ENCODE assay signal across 9 cellular contexts in the genomic region with DNA sequence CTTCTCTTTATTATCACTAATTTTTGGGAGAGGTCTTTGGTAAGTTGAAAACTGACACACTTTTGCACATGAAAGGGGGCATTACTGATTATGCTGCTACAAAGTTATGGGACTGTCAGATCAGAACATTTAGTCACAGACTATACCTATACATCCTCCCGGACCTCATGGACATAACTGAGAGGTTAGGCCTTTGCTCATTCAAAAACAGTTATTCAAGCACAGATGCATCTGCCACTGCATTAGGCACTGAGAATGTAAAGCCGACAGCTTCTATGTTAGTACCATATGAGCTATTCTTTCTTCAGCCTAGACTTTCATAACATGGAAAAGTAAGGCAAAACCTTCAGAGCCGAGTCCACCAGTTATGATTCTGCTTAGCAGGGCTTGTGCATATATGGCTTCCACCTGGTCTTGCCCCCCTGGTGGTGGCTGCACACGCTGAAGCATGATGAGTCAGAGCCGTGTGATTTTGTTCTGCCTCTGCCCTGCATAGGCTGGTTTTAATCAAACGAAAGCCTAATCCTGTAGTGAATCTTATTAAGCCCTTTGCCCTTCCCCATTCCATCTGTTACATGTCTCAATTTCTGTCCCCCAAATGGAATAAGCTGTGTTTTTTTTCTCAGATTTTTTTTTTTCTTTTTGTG. TPM values are rescaled to one million over a fixed set of nuclear protein-coding genes. Genes with fewer than 3 reads are reported as not detected.
A peak's percentile ranks its signal among the peaks of the same experiment; 100 is the strongest.
DNase-seq lines count a peak whose midpoint lies in the region; ATAC-seq and TF ChIP-seq lines count a peak whose summit lies in the region.
"Had no signal": no experiment of that assay in that cellular context is flagged by ENCODE, and none has a peak within 500 bp of the region (broad histone marks: within the 10 kb centered on the region; RNA-seq: fewer than 3 reads in every experiment).

No MANE protein-coding gene starts in this region.

- H3K9me3 ChIP-seq in CD4-positive, alpha-beta T cell (ENCODE audit: control insufficient read depth, low read length) = no peaks in the 10 kb centered on the region
- no peaks in the 10 kb centered on the region for H3K9me3 ChIP-seq in HCT116 (ENCODE audit: control insufficient read depth in 1 of 2, insufficient read depth in 1 of 2, low read depth in 1 of 2, low read length in 2 of 2)
- H3K9me3 ChIP-seq in OCI-LY1 (ENCODE audit: low read length) = no peaks in the 10 kb centered on the region
- H3K9me3 ChIP-seq in endodermal cell (ENCODE audit: control insufficient read depth, low read length) = no peaks in the 10 kb centered on the region

- no peaks in the 10 kb centered on the region for H4K20me1 ChIP-seq in HCT116 (ENCODE audit: insufficient read depth)
- H4K20me1 ChIP-seq in OCI-LY1 (ENCODE audit: insufficient read depth, low read length) = no peaks in the 10 kb centered on the region

- H3K79me2 ChIP-seq in HCT116 (ENCODE audit: insufficient read depth, low read length) (no peaks in the 10 kb centered on the region), OCI-LY1 (ENCODE audit: insufficient read depth, low read length) (no peaks in the 10 kb centered on the region)

- ATAC-seq in CD4-positive, alpha-beta T cell (ENCODE audit: poor library complexity) = peak; percentile 65
- peak; percentile 100 for ATAC-seq in HCT116
- no peak for ATAC-seq in HG03571 (IDR thresholded peaks at IDR 0.05; ENCODE audit: unreplicated experiment)
- no peak for ATAC-seq in GM18519 (IDR thresholded peaks at IDR 0.05; ENCODE audit: low FRiP score, unreplicated experiment)

- peak overlapping the region; percentile 60 for H2AFZ ChIP-seq in HCT116 (ENCODE audit: low read depth, low read length, poor library complexity, severe bottlenecking)
- H2AFZ ChIP-seq in OCI-LY1 (ENCODE audit: low read length) = no peak overlapping the region

- BruUV-seq in HCT116 (replicated peaks; lab: Mats Ljungman, UMichigan) = no TSS peak

- H3K9me2 ChIP-seq in HCT116 (ENCODE audit: insufficient read depth) (no peaks in the 10 kb centered on the region), OCI-LY1 (ENCODE audit: low read depth, low read length) (no peaks in the 10 kb centered on the region)

- no peaks in the 10 kb centered on the region for H3K27me3 ChIP-seq in CD4-positive, alpha-beta T cell (ENCODE audit: control insufficient read depth, insufficient read depth, low read length)
- no peaks in the 10 kb centered on the region for H3K27me3 ChIP-seq in HCT116 (ENCODE audit: insufficient read depth, low read length)
- no peaks in the 10 kb centered on the region for H3K27me3 ChIP-seq in OCI-LY1 (ENCODE audit: insufficient read depth, low read length)
- H3K27me3 ChIP-seq in endodermal cell (ENCODE audit: control insufficient read depth, insufficient read depth, low read length, poor library complexity, severe bottlenecking) = no peaks in the 10 kb centered on the region

- no peaks in the 10 kb centered on the region for H3K4me1 Mint-ChIP-seq in CD4-positive, alpha-beta T cell (ENCODE audit: low read depth)
- H3K4me1 Mint-ChIP-seq in endodermal cell = peaks cover 57% of the 10 kb centered on the region

- no peak overlapping the region for H3K4me3 Mint-ChIP-seq in CD4-positive, alpha-beta T cell
- H3K4me3 Mint-ChIP-seq in endodermal cell = no peak overlapping the region

- H3K4me2 ChIP-seq in HCT116 (ENCODE audit: low read length) (peak overlapping the region; percentile 43), OCI-LY1 (ENCODE audit: low read length) (no peak overlapping the region)

- H3K4me1 ChIP-seq in HCT116 (ENCODE audit: control insufficient read depth in 1 of 2, insufficient read depth in 2 of 2, low read length in 2 of 2) (peaks cover 9 to 11% of the 10 kb centered on the region in 2 experiments), OCI-LY1 (ENCODE audit: insufficient read depth, low read length, severe bottlenecking) (no peaks in the 10 kb centered on the region), endodermal cell (ENCODE audit: control insufficient read depth, insufficient read depth, low read length) (peaks cover 16% of the 10 kb centered on the region)

- H3F3A ChIP-seq in OCI-LY1 (ENCODE audit: insufficient read depth, low read length) = no peaks in the 10 kb centered on the region

- intact Hi-C loops in CD4-positive, alpha-beta T cell (cut with DNase I, micrococcal nuclease) = no loop called here
- intact Hi-C loops in HCT116 (cut with micrococcal nuclease) = no loop called here

- no peaks in the 10 kb centered on the region for H3K36me3 Mint-ChIP-seq in CD4-positive, alpha-beta T cell (ENCODE audit: low read depth)
- H3K36me3 Mint-ChIP-seq in endodermal cell (ENCODE audit: low read depth) = no peaks in the 10 kb centered on the region

- H3K27ac ChIP-seq in CD4-positive, alpha-beta T cell (ENCODE audit: low read depth, low read length) = no peak overlapping the region
- H3K27ac ChIP-seq in HCT116 (ENCODE audit: low read depth, low read length) (no peak overlapping the region), OCI-LY1 (ENCODE audit: low read depth, low read length, poor library complexity, severe bottlenecking) (no peak overlapping the region), endodermal cell (ENCODE audit: low read depth, low read length) (no peak overlapping the region)
- H3K27ac ChIP-seq: HL-60 had no signal

- H3K36me3 ChIP-seq in HCT116 (ENCODE audit: control insufficient read depth in 1 of 2, insufficient read depth in 2 of 2, low read length in 2 of 2) = no peaks in the 10 kb centered on the region
- H3K36me3 ChIP-seq in OCI-LY1 (ENCODE audit: insufficient read depth, low read length) = no peaks in the 10 kb centered on the region
- no peaks in the 10 kb centered on the region for H3K36me3 ChIP-seq in endodermal cell (ENCODE audit: control insufficient read depth, insufficient read depth, low read length)

- RAD21 ChIA-PET in HCT116 (lab: Charles Lee; ENCODE audit: low non-redundant PET in 1 of 2, low total read pairs in 2 of 2, uncharacterized antibody in 2 of 2, unreplicated experiment in 2 of 2) = no interaction called here

- CTCF ChIA-PET in CD4-positive, alpha-beta T cell (lab: Charles Lee) = no interaction called here
- CTCF ChIA-PET in HCT116 (lab: Charles Lee) = interaction anchor here (1.0 kb wide), 1 partner anchor 30 kb away, joined by 4 read pairs; no protein-coding TSS in a partner anchor

- TF ChIP-seq RAD21 in HCT116 (IDR thresholded peaks at IDR 0.05; ENCODE audit: low read depth) = no peak

- no peaks in the 10 kb centered on the region for H3K27me3 Mint-ChIP-seq in CD4-positive, alpha-beta T cell
- H3K27me3 Mint-ChIP-seq in endodermal cell (ENCODE audit: insufficient read depth) = no peaks in the 10 kb centered on the region

- WGBS in endodermal cell (ENCODE audit: insufficient coverage in 1 of 2, insufficient read length in 1 of 2), 2 experiments = 63 to 65% methylated on average over 6 of the region's 6 CpGs

- TF ChIP-seq CTCF in CD4-positive, alpha-beta T cell (IDR thresholded peaks at IDR 0.05) = no peak
- TF ChIP-seq CTCF in HCT116 (IDR thresholded peaks at IDR 0.05 in 2 of 3, conservative IDR thresholded peaks at IDR 0.05 in 1 of 3; ENCODE audit: borderline replicate concordance in 1 of 3, insufficient read depth in 1 of 3, low read depth in 2 of 3, low read length in 2 of 3) = peak in 2 of 3 experiments; percentile 58 to 67; a peak in 4 of 6 replicates
- peak; percentile 35; the same call in 1 of the 2 replicates for TF ChIP-seq CTCF in OCI-LY1 (IDR thresholded peaks at IDR 0.05; ENCODE audit: low read length)
- peak; percentile 67 for TF ChIP-seq CTCF in endodermal cell (conservative IDR thresholded peaks at IDR 0.05)

- TF ChIP-seq POLR2A in HCT116 (IDR thresholded peaks at IDR 0.05; ENCODE audit: borderline replicate concordance, extremely low read depth, insufficient read depth, insufficient read length) = no peak

- H3K4me3 ChIP-seq in HCT116 (replicated peaks in 1 of 2; ENCODE audit: low read depth in 1 of 2, low read length in 2 of 2) (no peak overlapping the region), OCI-LY1 (ENCODE audit: low read depth, low read length, poor library complexity, severe bottlenecking) (no peak overlapping the region), endodermal cell (ENCODE audit: low read length) (no peak overlapping the region)

- H3K9me3 Mint-ChIP-seq in CD4-positive, alpha-beta T cell = no peaks in the 10 kb centered on the region
- no peaks in the 10 kb centered on the region for H3K9me3 Mint-ChIP-seq in endodermal cell

- no peak overlapping the region for H3K27ac Mint-ChIP-seq in CD4-positive, alpha-beta T cell
- peak overlapping the region; percentile 74 for H3K27ac Mint-ChIP-seq in endodermal cell

- DNase-seq in CD4-positive, alpha-beta T cell = no peak
- DNase-seq in HCT116 (ENCODE audit: low read depth, low spot score) (no peak), endodermal cell (peak; percentile 65), myocyte (ENCODE audit: low read depth) (peak; percentile 73), germinal center (ENCODE audit: low spot score) (no peak)

- H3K9ac ChIP-seq in HCT116 (ENCODE audit: low read length) (no peak overlapping the region), OCI-LY1 (ENCODE audit: low read length) (no peak overlapping the region), endodermal cell (ENCODE audit: extremely low read depth, low read length, poor library complexity, severe bottlenecking) (peak overlapping the region; percentile 29)

- POLR2A ChIA-PET in CD4-positive, alpha-beta T cell (lab: Charles Lee) = interaction anchor here (1.0 kb wide), 1 partner anchor 15 kb away, joined by 3 read pairs; no protein-coding TSS in a partner anchor
- POLR2A ChIA-PET in HCT116 (lab: Charles Lee) = no interaction called here

TF ChIP-seq in HCT116, 20 proteins besides CTCF, POLR2A, EP300 and RAD21 (continues in another document):
- no peak for TF ChIP-seq SIN3A (IDR thresholded peaks at IDR 0.05; ENCODE audit: low read depth)
- no peak for TF ChIP-seq ZNF274 (IDR thresholded peaks at IDR 0.05; ENCODE audit: low read depth, low read length)
- no peak for TF ChIP-seq EGR1 (IDR thresholded peaks at IDR 0.05; ENCODE audit: low read depth)
- no peak for TF ChIP-seq TCF7L2 (IDR thresholded peaks at IDR 0.05; ENCODE audit: borderline replicate concordance, extremely low read depth, insufficient read depth, insufficient read length)
- TF ChIP-seq SRF (IDR thresholded peaks at IDR 0.05; ENCODE audit: low read depth) = peak; percentile 61; the same call in 1 of the 2 replicates
- peak; percentile 49 for TF ChIP-seq JUND (IDR thresholded peaks at IDR 0.05)
- TF ChIP-seq CBX3 (IDR thresholded peaks at IDR 0.05; ENCODE audit: low read depth) = no peak
- TF ChIP-seq EZH2 (IDR thresholded peaks at IDR 0.05) = no peak

RNA-seq across cellular contexts. Expression of gene RNU6-8, which starts 21.8 kb away (rescaled TPM):
- total RNA-seq in CD4-positive, alpha-beta T cell = not detected
- not detected for total RNA-seq in HCT116 (2021; ENCODE audit: unreplicated experiment)
- not detected in 2 replicates for polyA plus RNA-seq in HCT116 (2012)
- not detected for total RNA-seq in endodermal cell
- not detected for polyA plus RNA-seq in endodermal cell (2013, experiment 1 of 2)
- polyA plus RNA-seq in endodermal cell (2013, experiment 2 of 2) = not detected
- not detected in 2 replicates for total RNA-seq in myocyte
- polyA plus RNA-seq in myocyte (2012) = not detected

RNA-seq across cellular contexts. Expression of gene RNU6-7, which starts 23.0 kb away (rescaled TPM):
- not detected for total RNA-seq in CD4-positive, alpha-beta T cell
- total RNA-seq in HCT116 (2021; ENCODE audit: unreplicated experiment) = not detected
- not detected in 2 replicates for polyA plus RNA-seq in HCT116 (2012)
- not detected for total RNA-seq in endodermal cell
- polyA plus RNA-seq in endodermal cell (2013, experiment 1 of 2) = not detected
- not detected for polyA plus RNA-seq in endodermal cell (2013, experiment 2 of 2)
- not detected in 2 replicates for total RNA-seq in myocyte
- polyA plus RNA-seq in myocyte (2012) = not detected

Comparison
In these comparisons a context has a peak if more than half of its experiments do, and no peak if none do; other contexts are left out.
1. ATAC-seq: peak in CD4-positive, alpha-beta T cell (single experiment) and HCT116 (single experiment); none in HG03571 (single experiment) and GM18519 (single experiment).
2. DNase-seq: peak in endodermal cell (single experiment) and myocyte (single experiment); none in CD4-positive, alpha-beta T cell (0 of 10), HCT116 (single experiment) and germinal center (single experiment).